In genomic region chr17:19002805-19003542, GRCh38 we compare ENCODE assay signal across 8 cellular contexts. TPM values are rescaled to one million over a fixed set of nuclear protein-coding genes. Genes with fewer than 3 reads are reported as not detected.
DNase-seq lines count a peak whose midpoint lies in the region; ATAC-seq, FAIRE-seq and TF ChIP-seq lines count a peak whose summit lies in the region.

No MANE protein-coding gene starts in this region.

- no TSS peak for BruUV-seq in HepG2 (replicated peaks; lab: Mats Ljungman, UMichigan)

- H3K9ac ChIP-seq in HepG2 (ENCODE audit: insufficient read depth, low read depth, low read length): peak overlapping the region; percentile 76

- H3K36me3 ChIP-seq in ACC112 (ENCODE audit: insufficient read depth, low read length) (peaks cover under 1% of the 10 kb centered on the region; the same call in 1 of the 2 replicates), HepG2 (replicated peaks in 1 of 2; ENCODE audit: control insufficient read depth in 1 of 2, insufficient read depth in 2 of 2, low read length in 2 of 2) (peaks cover 2 to 24% of the 10 kb centered on the region in 2 experiments), HAP-1 (replicated peaks) (no peaks in the 10 kb centered on the region)

- H4K20me1 ChIP-seq in HepG2 (ENCODE audit: insufficient read depth, low read length): peaks cover 25% of the 10 kb centered on the region

- TF ChIP-seq CTCF in HFF-Myc (IDR thresholded peaks at IDR 0.05; ENCODE audit: low read depth, low read length, missing control alignments) (no peak), HepG2 (CRISPR knock-in tag; IDR thresholded peaks at IDR 0.05) (no peak)

- H3K4me1 ChIP-seq in ACC112 (ENCODE audit: control insufficient read depth, insufficient read depth, low read length, unreplicated experiment): peaks cover 29% of the 10 kb centered on the region
- peaks cover 65% of the 10 kb centered on the region for H3K4me1 ChIP-seq in HepG2 (ENCODE audit: insufficient read depth, low read length)
- peaks cover 4% of the 10 kb centered on the region; the same call in 1 of the 2 replicates for H3K4me1 ChIP-seq in HAP-1

- DNase-seq in HFF-Myc (ENCODE audit: extremely low read depth, low read depth) (no peak), astrocyte of the hippocampus (ENCODE audit: low read depth, low spot score) (peak; percentile 68), HepG2 (ENCODE audit: low spot score) (no peak), HAP-1 (ENCODE audit: low spot score in 2 of 2) (no peak), NCI-H510A (lab: John Stamatoyannopoulos, UW) (no peak)
- no peak for DNase-seq in effector CD8-positive, alpha-beta T cell (lab: John Stamatoyannopoulos, UW)

- no peak overlapping the region for H3K27ac ChIP-seq in ACC112 (ENCODE audit: low read depth, low read length)
- peak overlapping the region; percentile 93 for H3K27ac ChIP-seq in HepG2 (ENCODE audit: extremely low read length, insufficient read depth, low read length)

- TF ChIP-seq EP300 in HepG2 (IDR thresholded peaks at IDR 0.05; ENCODE audit: low read depth in 2 of 2, low read length in 2 of 2): no peak
- TF ChIP-seq EP300 in HepG2 (CRISPR knock-in tag; IDR thresholded peaks at IDR 0.05; ENCODE audit: borderline replicate concordance): no peak

- H3K4me3 ChIP-seq in ACC112 (ENCODE audit: low read depth, low read length): peak overlapping the region; percentile 95
- H3K4me3 ChIP-seq in HFF-Myc (replicated peaks; ENCODE audit: low read depth, low read length): peak overlapping the region; percentile 74
- H3K4me3 ChIP-seq in HepG2 (replicated peaks in 1 of 3; ENCODE audit: insufficient read depth in 1 of 3, low read depth in 2 of 3, low read length in 3 of 3): peak overlapping the region; percentile 69 to 84 (median 77)
- no peak overlapping the region for H3K4me3 ChIP-seq in HAP-1

- H3K79me2 ChIP-seq in ACC112 (ENCODE audit: control insufficient read depth, insufficient read depth, low read length, unreplicated experiment) (peaks cover 52% of the 10 kb centered on the region), HepG2 (ENCODE audit: insufficient read depth, low read length) (peaks cover 39% of the 10 kb centered on the region)

- ATAC-seq in HepG2: no peak; the same call in 2 of the 3 replicates
- no peak for ATAC-seq in HG03135 (IDR thresholded peaks at IDR 0.05; ENCODE audit: unreplicated experiment)

- H3K4me2 ChIP-seq in HepG2 (ENCODE audit: low read depth, low read length): peak overlapping the region; percentile 100

- H3K9me3 ChIP-seq in HepG2 (ENCODE audit: low read length): no peaks in the 10 kb centered on the region
- 0 out of 2 replicates have a peak, but pooled peaks cover 2% of the 10 kb centered on the region for H3K9me3 ChIP-seq in HAP-1

- no peak for TF ChIP-seq POLR2A in HepG2 (IDR thresholded peaks at IDR 0.05; ENCODE audit: insufficient read depth in 1 of 2, low read depth in 2 of 2, low read length in 2 of 2)

- no peak for TF ChIP-seq RAD21 in HepG2 (CRISPR knock-in tag; IDR thresholded peaks at IDR 0.05)

- CTCF ChIA-PET in HepG2 (lab: Yijun Ruan, JAX; ENCODE audit: low intra/inter-chr PET ratio, low total read pairs): no interaction called here

- POLR2A ChIA-PET in HepG2 (lab: Yijun Ruan, JAX): interaction anchor here (0.9 to 3.4 kb wide), 5 partner anchors 10 to 22 kb away, joined by 3 to 27 read pairs (median 10); no protein-coding TSS in a partner anchor

- FAIRE-seq in HepG2 (lab: Jason Lieb, UNC): no peak

- WGBS in HepG2 (ENCODE audit: low lambda C conversion rate): 25% methylated on average over 7 of the region's 11 CpGs

- in situ Hi-C loops in HepG2 (cut with HindIII; ENCODE audit: extremely low pct_ligation_motif_present, low pct_unique_long_range_greater_than_20kb): loop anchor here (5.0 kb wide), 1 partner anchor 36 kb away; no protein-coding TSS in a partner anchor
- in situ Hi-C loops in HAP-1 (cut with MboI; ENCODE audit: low sequenced_read_pairs): no loop called here

- intact Hi-C loops in HepG2 (cut with micrococcal nuclease; ENCODE audit: unreplicated experiment): loop anchor here (2.0 kb wide), 1 partner anchor 14 kb away; no protein-coding TSS in a partner anchor

- no peak overlapping the region for H2AFZ ChIP-seq in ACC112 (ENCODE audit: low read length, unreplicated experiment)
- no peak overlapping the region for H2AFZ ChIP-seq in HepG2 (ENCODE audit: low read length)

- H3K27me3 ChIP-seq in ACC112 (ENCODE audit: insufficient read depth, low read length) (no peaks in the 10 kb centered on the region), HepG2 (ENCODE audit: control insufficient read depth in 1 of 2, insufficient read depth in 2 of 2, low read length in 2 of 2) (no peaks in the 10 kb centered on the region; a peak in 1 of 5 replicates), HAP-1 (ENCODE audit: low read depth) (no peaks in the 10 kb centered on the region)

RNA-seq across cellular contexts. Expression of gene FAM83G, which starts 1.6 kb away (rescaled TPM):
- 14.0 and 18.6 TPM in 2 replicates for total RNA-seq in HepG2 (2016; rRNA removed; fragmentation: Illumina TruSeq; extraction: Trizol)
- total RNA-seq in HepG2 (2016; cell fraction: cytosol; rRNA removed; fragmentation: Illumina TruSeq; extraction: Trizol; ENCODE audit: low read depth): 3.1 and 3.2 TPM in 2 replicates
- 11.3 and 19.1 TPM in 2 replicates for total RNA-seq in HepG2 (2016; cell fraction: insoluble cytoplasmic fraction; rRNA removed; fragmentation: Illumina TruSeq; extraction: Trizol)
- 8.0 and 8.1 TPM in 2 replicates for total RNA-seq in HepG2 (2016; cell fraction: membrane; rRNA removed; fragmentation: Illumina TruSeq; extraction: Trizol)
- 19.9 and 21.9 TPM in 2 replicates for total RNA-seq in HepG2 (2016; cell fraction: nucleus; rRNA removed; fragmentation: Illumina TruSeq; extraction: Trizol)
- 13.7 and 21.2 TPM in 2 replicates for polyA plus RNA-seq in HepG2 (2011; rRNA removed)
- polyA plus RNA-seq in HepG2 (2011; cell fraction: cytosol; rRNA removed): 9.8 and 12.5 TPM in 2 replicates
- polyA plus RNA-seq in HepG2 (2011; cell fraction: nucleus; rRNA removed): 62.7 and 63.6 TPM in 2 replicates
- 9.6 and 14.4 TPM in 2 replicates for polyA plus RNA-seq in HepG2 (2012)
- 1.4 and 1.5 TPM in 2 replicates for polyA plus RNA-seq in HepG2 (2016; cell fraction: cytosol; fragmentation: Illumina TruSeq; extraction: Trizol; ENCODE audit: low read depth)
- 10.4 and 12.3 TPM in 2 replicates for polyA plus RNA-seq in HepG2 (2016; cell fraction: insoluble cytoplasmic fraction; fragmentation: Illumina TruSeq; extraction: Trizol; ENCODE audit: low read depth)
- 4.1 and 4.4 TPM in 2 replicates for polyA plus RNA-seq in HepG2 (2016; cell fraction: membrane; fragmentation: Illumina TruSeq; extraction: Trizol; ENCODE audit: low read depth)
- 43.0 and 45.0 TPM in 2 replicates for polyA plus RNA-seq in HepG2 (2016; cell fraction: nucleus; fragmentation: Illumina TruSeq; extraction: Trizol; ENCODE audit: insufficient read depth, low read depth)
- 18.2 and 34.3 TPM in 2 replicates for polyA minus RNA-seq in HepG2 (2011; rRNA and poly(A)+ RNA removed; ENCODE audit: low replicate concordance)
- 14.7 and 14.9 TPM in 2 replicates for polyA minus RNA-seq in HepG2 (2011; cell fraction: cytosol; rRNA and poly(A)+ RNA removed)
- polyA minus RNA-seq in HepG2 (2011; cell fraction: nucleus; rRNA and poly(A)+ RNA removed): 24.2 and 25.2 TPM in 2 replicates

RNA-seq across cellular contexts. Expression of gene GRAP, which starts 43.8 kb away (rescaled TPM):
- total RNA-seq in HepG2 (2016; rRNA removed; fragmentation: Illumina TruSeq; extraction: Trizol): 0.77 and 0.90 TPM in 2 replicates
- 0.10 and 0.35 TPM in 2 replicates for total RNA-seq in HepG2 (2016; cell fraction: cytosol; rRNA removed; fragmentation: Illumina TruSeq; extraction: Trizol; ENCODE audit: low read depth)
- total RNA-seq in HepG2 (2016; cell fraction: insoluble cytoplasmic fraction; rRNA removed; fragmentation: Illumina TruSeq; extraction: Trizol): 0.76 and 1.1 TPM in 2 replicates
- 0.31 and 0.69 TPM in 2 replicates for total RNA-seq in HepG2 (2016; cell fraction: membrane; rRNA removed; fragmentation: Illumina TruSeq; extraction: Trizol)
- total RNA-seq in HepG2 (2016; cell fraction: nucleus; rRNA removed; fragmentation: Illumina TruSeq; extraction: Trizol): 0.31 and 0.60 TPM in 2 replicates
- polyA plus RNA-seq in HepG2 (2011; rRNA removed): 1.6 and 1.7 TPM in 2 replicates
- 0.79 and 2.2 TPM in 2 replicates for polyA plus RNA-seq in HepG2 (2011; cell fraction: cytosol; rRNA removed)
- polyA plus RNA-seq in HepG2 (2011; cell fraction: nucleus; rRNA removed): 1.8 and 2.6 TPM in 2 replicates
- 0.37 and 0.85 TPM in 2 replicates for polyA plus RNA-seq in HepG2 (2012)
- 0.12 and 0.14 TPM in 2 replicates for polyA plus RNA-seq in HepG2 (2016; cell fraction: cytosol; fragmentation: Illumina TruSeq; extraction: Trizol; ENCODE audit: low read depth)
- polyA plus RNA-seq in HepG2 (2016; cell fraction: insoluble cytoplasmic fraction; fragmentation: Illumina TruSeq; extraction: Trizol; ENCODE audit: low read depth): 0.44 and 0.88 TPM in 2 replicates
- polyA plus RNA-seq in HepG2 (2016; cell fraction: membrane; fragmentation: Illumina TruSeq; extraction: Trizol; ENCODE audit: low read depth): 0.29 and 0.35 TPM in 2 replicates
- polyA plus RNA-seq in HepG2 (2016; cell fraction: nucleus; fragmentation: Illumina TruSeq; extraction: Trizol; ENCODE audit: insufficient read depth, low read depth): 1.00 and 1.2 TPM in 2 replicates
- 0.16 and 2.7 TPM in 2 replicates for polyA minus RNA-seq in HepG2 (2011; rRNA and poly(A)+ RNA removed; ENCODE audit: low replicate concordance)
- polyA minus RNA-seq in HepG2 (2011; cell fraction: cytosol; rRNA and poly(A)+ RNA removed): 0.49 and 0.79 TPM in 2 replicates
- 0.75 and 0.90 TPM in 2 replicates for polyA minus RNA-seq in HepG2 (2011; cell fraction: nucleus; rRNA and poly(A)+ RNA removed)

RNA-seq across cellular contexts. Expression of gene SLC5A10, which starts 51.0 kb away (rescaled TPM):
- not detected in 2 replicates for total RNA-seq in HepG2 (2016; rRNA removed; fragmentation: Illumina TruSeq; extraction: Trizol)
- total RNA-seq in HepG2 (2016; cell fraction: cytosol; rRNA removed; fragmentation: Illumina TruSeq; extraction: Trizol; ENCODE audit: low read depth): not detected in 2 replicates
- 0.04 TPM in 1 of 2 replicates, not detected in the other for total RNA-seq in HepG2 (2016; cell fraction: insoluble cytoplasmic fraction; rRNA removed; fragmentation: Illumina TruSeq; extraction: Trizol)
- total RNA-seq in HepG2 (2016; cell fraction: membrane; rRNA removed; fragmentation: Illumina TruSeq; extraction: Trizol): not detected in 2 replicates
- total RNA-seq in HepG2 (2016; cell fraction: nucleus; rRNA removed; fragmentation: Illumina TruSeq; extraction: Trizol): not detected in 2 replicates
- 0.05 and 0.07 TPM in 2 replicates for polyA plus RNA-seq in HepG2 (2011; rRNA removed)
- 0.03 TPM in 2 replicates for polyA plus RNA-seq in HepG2 (2011; cell fraction: cytosol; rRNA removed)
- 0.23 and 0.38 TPM in 2 replicates for polyA plus RNA-seq in HepG2 (2011; cell fraction: nucleus; rRNA removed)
- polyA plus RNA-seq in HepG2 (2012): 0.08 and 0.11 TPM in 2 replicates
- polyA plus RNA-seq in HepG2 (2016; cell fraction: cytosol; fragmentation: Illumina TruSeq; extraction: Trizol; ENCODE audit: low read depth): not detected in 2 replicates
- not detected in 2 replicates for polyA plus RNA-seq in HepG2 (2016; cell fraction: insoluble cytoplasmic fraction; fragmentation: Illumina TruSeq; extraction: Trizol; ENCODE audit: low read depth)
- polyA plus RNA-seq in HepG2 (2016; cell fraction: membrane; fragmentation: Illumina TruSeq; extraction: Trizol; ENCODE audit: low read depth): not detected in 2 replicates
- not detected in 2 replicates for polyA plus RNA-seq in HepG2 (2016; cell fraction: nucleus; fragmentation: Illumina TruSeq; extraction: Trizol; ENCODE audit: insufficient read depth, low read depth)
- polyA minus RNA-seq in HepG2 (2011; rRNA and poly(A)+ RNA removed; ENCODE audit: low replicate concordance): 0.09 and 0.24 TPM in 2 replicates
- polyA minus RNA-seq in HepG2 (2011; cell fraction: cytosol; rRNA and poly(A)+ RNA removed): not detected in 2 replicates
- polyA minus RNA-seq in HepG2 (2011; cell fraction: nucleus; rRNA and poly(A)+ RNA removed): 0.25 and 0.39 TPM in 2 replicates
